8 cellular contexts compared by ENCODE assay signal in genomic region chr7:22433710-22434460, GRCh38.
DNase-seq lines count a peak whose midpoint lies in the region; ATAC-seq and TF ChIP-seq lines count a peak whose summit lies in the region.

No MANE protein-coding gene starts in this region.

- peaks cover 2% of the 10 kb centered on the region for H3K27me3 Mint-ChIP-seq in neural progenitor cell (ENCODE audit: insufficient read depth, low read depth)
- peaks cover 11% of the 10 kb centered on the region for H3K27me3 Mint-ChIP-seq in activated CD4-positive, alpha-beta memory T cell treated with anti-CD3 and anti-CD28 coated beads for 36 hours

- H3K27me3 ChIP-seq in fibroblast of lung (ENCODE audit: control insufficient read depth, insufficient read depth, low read length) (no peaks in the 10 kb centered on the region), neural progenitor cell (no peaks in the 10 kb centered on the region)

- H2AFZ ChIP-seq in fibroblast of lung (ENCODE audit: low read length) (no peak overlapping the region), neural progenitor cell (replicated peaks) (peak overlapping the region; percentile 54)

- H3K4me1 Mint-ChIP-seq in neural progenitor cell: peaks cover 20% of the 10 kb centered on the region
- peaks cover 3% of the 10 kb centered on the region for H3K4me1 Mint-ChIP-seq in activated CD4-positive, alpha-beta memory T cell treated with anti-CD3 and anti-CD28 coated beads for 36 hours (ENCODE audit: low read depth)

- no peaks in the 10 kb centered on the region for H3K9me3 Mint-ChIP-seq in neural progenitor cell
- no peaks in the 10 kb centered on the region for H3K9me3 Mint-ChIP-seq in activated CD4-positive, alpha-beta memory T cell treated with anti-CD3 and anti-CD28 coated beads for 36 hours

- H3K4me2 ChIP-seq in fibroblast of lung (ENCODE audit: extremely low read depth, insufficient read depth, low read length) (no peak overlapping the region), neural progenitor cell (peak overlapping the region; percentile 31)

- ATAC-seq in GM21576 (IDR thresholded peaks at IDR 0.05; ENCODE audit: unreplicated experiment) (no peak), GM19035 (IDR thresholded peaks at IDR 0.05; ENCODE audit: unreplicated experiment) (no peak)

- peak; percentile 84 for DNase-seq in ELF-1 (ENCODE audit: low read depth, low spot score)
- DNase-seq in OCI-M1 (lab: John Stamatoyannopoulos, UW): peak; percentile 26
- DNase-seq in fibroblast of lung (ENCODE audit: low read depth in 2 of 2): peak; percentile 33 to 57
- peak; percentile 41 for DNase-seq in neural progenitor cell (ENCODE audit: low spot score)
- no peak for DNase-seq in substantia nigra (lab: John Stamatoyannopoulos, UW)
- no peak for DNase-seq in activated CD4-positive, alpha-beta memory T cell treated with anti-CD3 and anti-CD28 coated beads for 36 hours

- H3K9me3 ChIP-seq in fibroblast of lung (ENCODE audit: control insufficient read depth, insufficient read depth, low read depth, low read length): no peaks in the 10 kb centered on the region
- no peaks in the 10 kb centered on the region for H3K9me3 ChIP-seq in neural progenitor cell (ENCODE audit: low read depth)

- POLR2A ChIA-PET in activated CD4-positive, alpha-beta memory T cell treated with anti-CD3 and anti-CD28 coated beads for 36 hours (lab: Charles Lee): no interaction called here

- H3K9ac ChIP-seq in fibroblast of lung (ENCODE audit: insufficient read depth, low read length) (no peak overlapping the region), neural progenitor cell (no peak overlapping the region)

- peak in 1 of 2 donors; percentile 1 for TF ChIP-seq CTCF in fibroblast of lung (conservative IDR thresholded peaks at IDR 0.05 in 1 of 2, IDR thresholded peaks at IDR 0.05 in 1 of 2; ENCODE audit: low read depth in 1 of 2, low read length in 2 of 2)
- no peak for TF ChIP-seq CTCF in neural progenitor cell (IDR thresholded peaks at IDR 0.05)

- peaks cover 12% of the 10 kb centered on the region for H3F3A ChIP-seq in neural progenitor cell (ENCODE audit: low read depth)

- H3K4me3 Mint-ChIP-seq in neural progenitor cell: no peak overlapping the region
- no peak overlapping the region for H3K4me3 Mint-ChIP-seq in activated CD4-positive, alpha-beta memory T cell treated with anti-CD3 and anti-CD28 coated beads for 36 hours

- no peak overlapping the region for H3K27ac ChIP-seq in fibroblast of lung (ENCODE audit: insufficient read depth, low read length)
- H3K27ac ChIP-seq in neural progenitor cell: peak overlapping the region; percentile 56
- H3K27ac ChIP-seq in substantia nigra (ENCODE audit: low read depth, low read length, poor library complexity, severe bottlenecking): no peak overlapping the region

- H4K20me1 ChIP-seq in fibroblast of lung (ENCODE audit: control insufficient read depth, extremely low read depth, insufficient read depth, low read length) (no peaks in the 10 kb centered on the region), neural progenitor cell (ENCODE audit: low read depth) (no peaks in the 10 kb centered on the region)

- H3K27ac Mint-ChIP-seq in neural progenitor cell: peak overlapping the region; percentile 72
- no peak overlapping the region for H3K27ac Mint-ChIP-seq in activated CD4-positive, alpha-beta memory T cell treated with anti-CD3 and anti-CD28 coated beads for 36 hours

- intact Hi-C loops in activated CD4-positive, alpha-beta memory T cell treated with anti-CD3 and anti-CD28 coated beads for 36 hours (cut with micrococcal nuclease): no loop called here

- H3K4me3 ChIP-seq in fibroblast of lung (replicated peaks in 1 of 4; ENCODE audit: control extremely low read depth in 1 of 4, insufficient read depth in 1 of 4, low read depth in 3 of 4, low read length in 4 of 4): no peak overlapping the region
- H3K4me3 ChIP-seq in neural progenitor cell: no peak overlapping the region

- H3K4me1 ChIP-seq in fibroblast of lung (ENCODE audit: control insufficient read depth, extremely low read depth, insufficient read depth, low read length) (no peaks in the 10 kb centered on the region), neural progenitor cell (peaks cover 17% of the 10 kb centered on the region)

- no peaks in the 10 kb centered on the region for H3K79me2 ChIP-seq in fibroblast of lung (ENCODE audit: control insufficient read depth, insufficient read depth, low read length)
- no peaks in the 10 kb centered on the region for H3K79me2 ChIP-seq in neural progenitor cell (ENCODE audit: low read depth)

- no peaks in the 10 kb centered on the region for H3K36me3 Mint-ChIP-seq in neural progenitor cell
- H3K36me3 Mint-ChIP-seq in activated CD4-positive, alpha-beta memory T cell treated with anti-CD3 and anti-CD28 coated beads for 36 hours: no peaks in the 10 kb centered on the region

- CTCF ChIA-PET in activated CD4-positive, alpha-beta memory T cell treated with anti-CD3 and anti-CD28 coated beads for 36 hours (lab: Charles Lee): no interaction called here

- no peaks in the 10 kb centered on the region for H3K36me3 ChIP-seq in fibroblast of lung (ENCODE audit: control insufficient read depth, insufficient read depth, low read length)
- H3K36me3 ChIP-seq in neural progenitor cell: no peaks in the 10 kb centered on the region

Comparison
In these comparisons a context has a peak if more than half of its experiments do, and no peak if none do; other contexts are left out.
1. DNase-seq: peak in ELF-1 (single experiment), OCI-M1 (single experiment), fibroblast of lung (2 of 2) and neural progenitor cell (single experiment); none in substantia nigra (0 of 49) and activated CD4-positive, alpha-beta memory T cell treated with anti-CD3 and anti-CD28 coated beads for 36 hours (single experiment).